ENCODE assay signal across 20 cellular contexts in genomic region chr2:20586379-20586715, GRCh38.
"Had no signal": no experiment of that assay in that cellular context is flagged by ENCODE, and none has a peak within 500 bp of the region (broad histone marks: within the 10 kb centered on the region; RNA-seq: fewer than 3 reads in every experiment).

No MANE protein-coding gene starts in this region.

- H3K36me3 Mint-ChIP-seq: activated naive CD4-positive, alpha-beta T cell treated with anti-CD3 and anti-CD28 coated beads, Interleukin-2, amount 50 U/mL, for 72 hours; immature natural killer cell; WTC11 had no signal

- H3K27me3 Mint-ChIP-seq: stimulated activated naive CD8-positive, alpha-beta T cell treated with anti-CD3 and anti-CD28 coated beads, Interleukin-15, amount 100 ng/mL, for 72 hours; T-helper 17 cell had no signal

- H3K4me3 Mint-ChIP-seq: activated CD4-positive, alpha-beta memory T cell treated with anti-CD3 and anti-CD28 coated beads, Interleukin-2, amount 10 ng/mL, durations not matched to agents 7 days and 5 days; activated T-cell treated with anti-CD3 and anti-CD28 coated beads, Interleukin-2, amount 50 U/mL, for 4 hours; central memory CD8-positive, alpha-beta T cell; immature natural killer cell; naive thymus-derived CD4-positive, alpha-beta T cell; stimulated activated naive CD8-positive, alpha-beta T cell treated with anti-CD3 and anti-CD28 coated beads, Interleukin-15, amount 100 ng/mL, for 72 hours; T-helper 17 cell; WTC11 had no signal

- H3K9me3 ChIP-seq: body of pancreas had no signal

- H3K9me3 Mint-ChIP-seq: activated naive CD4-positive, alpha-beta T cell treated with anti-CD3 and anti-CD28 coated beads, Interleukin-2, amount 50 U/mL, for 72 hours; activated T-cell treated with anti-CD3 and anti-CD28 coated beads, Interleukin-2, amount 50 U/mL, for 4 hours; central memory CD8-positive, alpha-beta T cell; immature natural killer cell; naive thymus-derived CD4-positive, alpha-beta T cell had no signal

- ATAC-seq: activated naive CD4-positive, alpha-beta T cell treated with anti-CD3 and anti-CD28 coated beads, Interleukin-2, amount 50 U/mL, for 72 hours; activated T-cell treated with anti-CD3 and anti-CD28 coated beads, Interleukin-2, amount 50 U/mL, for 4 hours; body of pancreas; foreskin keratinocyte; mucosa of descending colon; naive thymus-derived CD4-positive, alpha-beta T cell; stimulated activated naive CD8-positive, alpha-beta T cell treated with anti-CD3 and anti-CD28 coated beads, Interleukin-15, amount 100 ng/mL, for 72 hours; T-helper 17 cell; WTC11 had no signal

- H3K4me3 ChIP-seq: body of pancreas, esophagus squamous epithelium, mucosa of descending colon had no signal

- H3K27ac Mint-ChIP-seq: activated CD4-positive, alpha-beta memory T cell treated with anti-CD3 and anti-CD28 coated beads, Interleukin-2, amount 10 ng/mL, durations not matched to agents 7 days and 5 days; activated naive CD4-positive, alpha-beta T cell treated with anti-CD3 and anti-CD28 coated beads, Interleukin-2, amount 50 U/mL, for 72 hours; naive thymus-derived CD4-positive, alpha-beta T cell had no signal

- H3K27ac ChIP-seq: foreskin keratinocyte had no signal

- H3K27me3 ChIP-seq: body of pancreas, esophagus squamous epithelium, foreskin keratinocyte had no signal

- H3K36me3 ChIP-seq: esophagus squamous epithelium had no signal

- H3K4me1 Mint-ChIP-seq: activated CD4-positive, alpha-beta memory T cell treated with anti-CD3 and anti-CD28 coated beads, Interleukin-2, amount 10 ng/mL, durations not matched to agents 7 days and 5 days; naive thymus-derived CD4-positive, alpha-beta T cell had no signal

- DNase-seq: activated CD4-positive, alpha-beta memory T cell treated with anti-CD3 and anti-CD28 coated beads, Interleukin-2, amount 10 ng/mL, durations not matched to agents 7 days and 5 days; activated CD4-positive, alpha-beta T cell treated with anti-CD3 and anti-CD28 coated beads for 4 hours; activated gamma-delta T cell; activated T-cell treated with anti-CD3 and anti-CD28 coated beads, Interleukin-2, amount 50 U/mL, for 4 hours; amniotic stem cell; cortex of kidney; effector CD4-positive, alpha-beta T cell; esophagus squamous epithelium; foreskin keratinocyte; immature natural killer cell; mucosa of descending colon; naive thymus-derived CD4-positive, alpha-beta T cell; nucleus accumbens; stimulated activated CD4-positive, alpha-beta T cell treated with anti-CD3 and anti-CD28 coated beads, Interleukin-1b, Interleukin-23, amount 100 ng/mL, for 48 hours; stimulated activated naive CD8-positive, alpha-beta T cell treated with anti-CD3 and anti-CD28 coated beads, Interleukin-15, amount 100 ng/mL, for 72 hours; T-helper 17 cell had no signal
